In the genomic region with DNA sequence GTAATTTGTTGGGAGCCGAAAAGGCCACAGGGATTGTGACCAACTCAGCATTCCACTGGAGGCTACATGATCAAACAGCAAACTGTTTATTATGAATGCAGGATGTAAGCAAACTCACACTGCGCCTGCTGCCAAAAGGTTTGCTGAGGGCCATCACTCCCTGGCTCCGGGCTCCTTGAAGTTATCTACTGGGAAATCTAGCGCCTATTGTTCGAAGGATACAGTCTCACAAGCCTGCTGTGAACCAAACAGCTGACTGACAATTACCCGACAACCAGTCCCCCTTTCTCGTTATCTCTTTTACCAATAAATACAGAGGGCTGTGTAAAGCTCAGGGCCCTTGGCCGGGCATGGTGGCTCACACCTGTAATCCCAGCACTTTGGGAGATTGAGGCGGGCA, we compare ENCODE assay signal across 12 cellular contexts. TPM values are rescaled to one million over a fixed set of nuclear protein-coding genes. Genes with fewer than 3 reads are reported as not detected.
"Had no signal": no experiment of that assay in that cellular context is flagged by ENCODE, and none has a peak within 500 bp of the region (broad histone marks: within the 10 kb centered on the region; RNA-seq: fewer than 3 reads in every experiment).

No MANE protein-coding gene starts in this region.

- DNase-seq: GM23248, GOT3, H7, KBM-7 had no signal

- H3K27ac ChIP-seq: GM23248, HL-60, KMS-11 had no signal

- H3K27ac Mint-ChIP-seq: IgD-negative memory B cell had no signal

- H3K36me3 ChIP-seq: HAP-1 had no signal

- H3K9ac ChIP-seq: GM23248, KMS-11 had no signal

- H3K9me3 ChIP-seq: HAP-1 had no signal

- H3K4me1 ChIP-seq: HAP-1 had no signal

- H3K4me3 Mint-ChIP-seq: IgD-negative memory B cell had no signal

- H3K4me2 ChIP-seq: KMS-11 had no signal

- ATAC-seq: HCT116, HepG2 had no signal

- H3K4me3 ChIP-seq: GM23248, HAP-1 had no signal

RNA-seq across cellular contexts. Expression of a gene that starts 55.1 kb away (rescaled TPM):
- total RNA-seq: H4, HT1080 had no signal
- polyA plus RNA-seq: IgD-negative memory B cell had no signal
